Comparison of ENCODE assay signal across 18 cellular contexts in the genomic region with DNA sequence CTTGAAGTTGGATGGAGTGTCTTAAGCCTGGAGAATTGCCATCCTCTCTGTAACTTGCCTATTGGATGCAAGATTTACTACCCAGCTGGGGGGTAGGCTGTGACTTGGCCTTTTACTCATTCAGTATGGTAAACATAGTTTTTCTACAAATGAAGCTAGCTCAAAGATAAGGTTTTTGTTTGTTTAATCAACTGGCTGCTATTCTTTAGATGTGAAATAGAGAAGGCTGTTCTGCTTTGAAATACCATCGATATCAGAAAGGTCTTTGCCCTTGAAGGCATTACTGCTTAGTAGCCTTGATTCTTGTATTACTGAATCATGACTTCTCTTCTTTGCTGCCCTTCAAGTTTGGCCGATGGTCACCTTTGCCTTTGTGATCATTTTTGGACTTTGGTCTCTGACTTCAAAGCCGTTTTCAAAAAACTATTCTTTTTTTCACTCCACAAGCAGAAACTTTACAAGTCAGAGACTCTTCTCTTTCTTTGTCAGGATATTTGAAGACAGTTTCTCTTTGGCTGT.
"Had no signal": no experiment of that assay in that cellular context is flagged by ENCODE, and none has a peak within 500 bp of the region (broad histone marks: within the 10 kb centered on the region; RNA-seq: fewer than 3 reads in every experiment).

No MANE protein-coding gene starts in this region.

- H3K4me3 ChIP-seq: esophagus squamous epithelium, heart left ventricle, skin epidermis, suprapubic skin had no signal

- H3K9me3 ChIP-seq: esophagus squamous epithelium, suprapubic skin had no signal

- DNase-seq: activated CD4-positive, alpha-beta memory T cell treated with anti-CD3 and anti-CD28 coated beads, Interleukin-2, amount 10 ng/mL, durations not matched to agents 7 days and 5 days; activated CD4-positive, alpha-beta T cell treated with anti-CD3 and anti-CD28 coated beads for 4 hours; activated naive CD4-positive, alpha-beta T cell treated with anti-CD3 and anti-CD28 coated beads, Interleukin-2, amount 10 ng/mL, durations not matched to agents 7 days and 5 days; activated T-cell treated with anti-CD3 and anti-CD28 coated beads, Interleukin-2, amount 50 U/mL, for 24 hours; cortex of kidney; effector CD4-positive, alpha-beta T cell; esophagus squamous epithelium; heart left ventricle; left colon; mammary epithelial cell; naive thymus-derived CD4-positive, alpha-beta T cell; stimulated activated CD4-positive, alpha-beta T cell treated with anti-CD3 and anti-CD28 coated beads, Interleukin-4, amount 100 ng/mL, for 24 hours; stimulated activated CD8-positive, alpha-beta memory T cell treated with anti-CD3 and anti-CD28 coated beads, Interleukin-4, amount 100 ng/mL, for 48 hours; stimulated activated naive CD4-positive, alpha-beta T cell treated with Interleukin-2 at 50 U/mL for 16 hours had no signal

- H3K27me3 ChIP-seq: esophagus squamous epithelium, heart left ventricle, suprapubic skin had no signal

- FAIRE-seq: endothelial cell of umbilical vein, frontal cortex had no signal

- H3K36me3 ChIP-seq: esophagus squamous epithelium, heart left ventricle, suprapubic skin had no signal

- H3K27ac ChIP-seq: esophagus squamous epithelium, heart left ventricle, skin epidermis, suprapubic skin had no signal

- ATAC-seq: heart left ventricle; left colon; naive thymus-derived CD4-positive, alpha-beta T cell had no signal

- H3K4me1 ChIP-seq: esophagus squamous epithelium, suprapubic skin had no signal
